ENCODE assay signal across 23 cellular contexts in genomic region chr12:117152793-117153775, GRCh38. TPM values are rescaled to one million over a fixed set of nuclear protein-coding genes. Genes with fewer than 3 reads are reported as not detected.
DNase-seq lines count a peak whose midpoint lies in the region; ATAC-seq, FAIRE-seq and TF ChIP-seq lines count a peak whose summit lies in the region.
"Had no signal": no experiment of that assay in that cellular context is flagged by ENCODE, and none has a peak within 500 bp of the region (broad histone marks: within the 10 kb centered on the region; RNA-seq: fewer than 3 reads in every experiment).

No MANE protein-coding gene starts in this region.

- H3K9me3 Mint-ChIP-seq in stimulated activated naive B cell treated with anti-CD40 and anti-IgM and Interleukin-4, amounts not matched to agents 10 μg/mL and 1 μg/mL and 100 μg/mL, for 72 hours = no peaks in the 10 kb centered on the region
- H3K9me3 Mint-ChIP-seq: CD8-positive, alpha-beta T cell; stimulated activated naive CD8-positive, alpha-beta T cell treated with anti-CD3 and anti-CD28 coated beads, Interleukin-15, Interleukin-2, amounts not matched to agents 100 ng/mL and 50 ng/mL, for 24 hours had no signal

- POLR2A ChIA-PET in GM12878 (lab: Charles Lee) = no interaction called here

- H3K27me3 Mint-ChIP-seq in stimulated activated naive B cell treated with anti-CD40 and anti-IgM and Interleukin-4, amounts not matched to agents 10 μg/mL and 1 μg/mL and 100 μg/mL, for 72 hours = no peaks in the 10 kb centered on the region
- H3K27me3 Mint-ChIP-seq: stimulated activated naive CD8-positive, alpha-beta T cell treated with anti-CD3 and anti-CD28 coated beads, Interleukin-15, Interleukin-2, amounts not matched to agents 100 ng/mL and 50 ng/mL, for 24 hours had no signal

- no peak overlapping the region for H2AFZ ChIP-seq in GM12878 (ENCODE audit: control insufficient read depth, low read depth, low read length)

- H3K4me1 ChIP-seq in right cardiac atrium (ENCODE audit: control insufficient read depth, insufficient read depth, low read length) (no peaks in the 10 kb centered on the region), GM12878 (ENCODE audit: control insufficient read depth, insufficient read depth, low read length) (no peaks in the 10 kb centered on the region; the same call in 1 of the 2 replicates), thyroid gland (no peaks in the 10 kb centered on the region)
- H3K4me1 ChIP-seq: ascending aorta, SJSA1 had no signal

- RAD21 ChIA-PET in GM12878 (lab: Charles Lee; ENCODE audit: unreplicated experiment) = no interaction called here

- CTCF ChIA-PET in GM12878 (lab: Yijun Ruan, JAX) = interaction anchor here (0.9 kb wide), 1 partner anchor 12 kb away, joined by 3 read pairs; no protein-coding TSS in a partner anchor

- peak overlapping the region; percentile 5 for H3K27ac Mint-ChIP-seq in stimulated activated naive B cell treated with anti-CD40 and anti-IgM and Interleukin-4, amounts not matched to agents 10 μg/mL and 1 μg/mL and 100 μg/mL, for 72 hours
- H3K27ac Mint-ChIP-seq: CD8-positive, alpha-beta T cell; stimulated activated naive CD8-positive, alpha-beta T cell treated with anti-CD3 and anti-CD28 coated beads, Interleukin-15, Interleukin-2, amounts not matched to agents 100 ng/mL and 50 ng/mL, for 24 hours had no signal

- no peaks in the 10 kb centered on the region for H4K20me1 ChIP-seq in GM12878 (ENCODE audit: control insufficient read depth, insufficient read depth)

- peaks cover 9 to 20% of the 10 kb centered on the region in 2 donors for H3K4me1 Mint-ChIP-seq in stimulated activated naive B cell treated with anti-CD40 and anti-IgM and Interleukin-4, amounts not matched to agents 10 μg/mL and 1 μg/mL and 100 μg/mL, for 72 hours

- H3K27ac ChIP-seq in right cardiac atrium (ENCODE audit: low read length) (no peak overlapping the region), GM12878 (ENCODE audit: control insufficient read depth, insufficient read depth) (no peak overlapping the region), thyroid gland (no peak overlapping the region)
- H3K27ac ChIP-seq: ascending aorta, neutrophil, SJSA1, tibial nerve had no signal

- H3K4me3 ChIP-seq in right cardiac atrium (ENCODE audit: low read length) (no peak overlapping the region), GM12878 (no peak overlapping the region), thyroid gland (replicated peaks in 1 of 3) (no peak overlapping the region)
- H3K4me3 ChIP-seq: ascending aorta, mucosa of descending colon, SJSA1, tibial nerve had no signal

- no peaks in the 10 kb centered on the region for H3K79me2 ChIP-seq in GM12878 (ENCODE audit: control insufficient read depth, insufficient read depth, low read length)

- TF ChIP-seq RAD21 in GM12878 (IDR thresholded peaks at IDR 0.05; ENCODE audit: insufficient read depth, low read depth, low read length) = no peak

- H3K27me3 ChIP-seq in right cardiac atrium (ENCODE audit: control insufficient read depth, insufficient read depth) = no peaks in the 10 kb centered on the region
- no peaks in the 10 kb centered on the region for H3K27me3 ChIP-seq in GM12878 (replicated peaks in 1 of 2; ENCODE audit: control insufficient read depth in 2 of 2, insufficient read depth in 2 of 2, low read length in 1 of 2)
- no peaks in the 10 kb centered on the region for H3K27me3 ChIP-seq in thyroid gland
- H3K27me3 ChIP-seq: ascending aorta, neutrophil, SJSA1, tibial nerve had no signal

- H3K36me3 ChIP-seq in GM12878 (ENCODE audit: control insufficient read depth in 2 of 2, insufficient read depth in 2 of 2, low read length in 1 of 2) (peaks cover 10 to 34% of the 10 kb centered on the region in 2 experiments), thyroid gland (peaks cover 40 to 45% of the 10 kb centered on the region in 2 donors)

- H3K36me3 Mint-ChIP-seq in stimulated activated naive B cell treated with anti-CD40 and anti-IgM and Interleukin-4, amounts not matched to agents 10 μg/mL and 1 μg/mL and 100 μg/mL, for 72 hours = peaks cover 58 to 63% of the 10 kb centered on the region in 2 donors

- H3K4me3 Mint-ChIP-seq in stimulated activated naive B cell treated with anti-CD40 and anti-IgM and Interleukin-4, amounts not matched to agents 10 μg/mL and 1 μg/mL and 100 μg/mL, for 72 hours = no peak overlapping the region
- H3K4me3 Mint-ChIP-seq: CD8-positive, alpha-beta T cell; stimulated activated naive CD8-positive, alpha-beta T cell treated with anti-CD3 and anti-CD28 coated beads, Interleukin-15, Interleukin-2, amounts not matched to agents 100 ng/mL and 50 ng/mL, for 24 hours had no signal

- no peak overlapping the region for H3K9ac ChIP-seq in GM12878 (ENCODE audit: control insufficient read depth, insufficient read depth, low read length)

- SMC1A ChIA-PET in GM12878 (lab: Charles Lee; ENCODE audit: uncharacterized antibody, unreplicated experiment) = interaction anchor here (1.1 kb wide), 1 partner anchor 32 kb away, joined by 3 read pairs; no protein-coding TSS in a partner anchor

- H3K4me2 ChIP-seq in GM12878 (ENCODE audit: control insufficient read depth, insufficient read depth) = no peak overlapping the region

- ATAC-seq in left ventricle myocardium superior (peak; percentile 35), right cardiac atrium (no peak), GM19025 (IDR thresholded peaks at IDR 0.05; ENCODE audit: low read depth, unreplicated experiment) (peak; percentile 60), GM12878 (no peak)
- no peak for ATAC-seq in stimulated activated naive B cell treated with anti-CD40 and anti-IgM and Interleukin-4, amounts not matched to agents 10 μg/mL and 1 μg/mL and 100 μg/mL, for 72 hours (replicated peaks)
- ATAC-seq: CD8-positive, alpha-beta T cell; mucosa of descending colon had no signal

- TF ChIP-seq EP300 in GM12878 (IDR thresholded peaks at IDR 0.05; ENCODE audit: borderline replicate concordance in 1 of 2, control insufficient read depth in 1 of 2, low read depth in 2 of 2, low read length in 2 of 2) = no peak

- TF ChIP-seq POLR2A in GM12878 (IDR thresholded peaks at IDR 0.05; ENCODE audit: low read depth, low read length) (peak; percentile 20; the same call in 1 of the 2 replicates), thyroid gland (IDR thresholded peaks at IDR 0.05) (no peak)

- DNase-seq in left ventricle myocardium superior (no peak), right cardiac atrium (no peak), GM12878 (ENCODE audit: low read depth, low spot score) (no peak), cortex of kidney (lab: John Stamatoyannopoulos, UW) (no peak), NCI-H82 treated with DMSO at 0.1 percent for 48 hours (lab: John Stamatoyannopoulos, UW; ENCODE audit: unreplicated experiment) (no peak), thyroid gland (no peak)
- no peak for DNase-seq in stimulated activated naive B cell treated with anti-CD40 and anti-IgM and Interleukin-4, amounts not matched to agents 10 μg/mL and 1 μg/mL and 100 μg/mL, for 72 hours
- DNase-seq: activated CD4-positive, alpha-beta T cell treated with anti-CD3 and anti-CD28 coated beads, Interleukin-2, amount 50 U/mL, for 1 hour; activated naive CD4-positive, alpha-beta T cell treated with Interleukin-2 at 50 U/mL for 16 hours; CD8-positive, alpha-beta T cell; GOT3; mucosa of descending colon; NCI-H1105; NCI-H2081; stimulated activated CD4-positive, alpha-beta T cell treated with anti-CD3 and anti-CD28 coated beads, Interleukin-2, amount 100 ng/mL, for 48 hours had no signal

- WGBS in right cardiac atrium = 80% methylated on average over 27 of the region's 27 CpGs
- 57% methylated on average over 27 of the region's 27 CpGs for WGBS in GM12878 (ENCODE audit: insufficient coverage, insufficient replicate concordance, low lambda C conversion rate, missing lambda C conversion rate)
- 87 to 90% methylated on average over 27 of the region's 27 CpGs for WGBS in thyroid gland, 2 donors

- no TSS peak for BruUV-seq in GM12878 (replicated peaks; lab: Mats Ljungman, UMichigan)

- no peak for TF ChIP-seq CTCF in GM12878 (IDR thresholded peaks at IDR 0.05 in 2 of 3, conservative IDR thresholded peaks at IDR 0.05 in 1 of 3; ENCODE audit: control insufficient read depth in 2 of 3, extremely low read depth in 1 of 3, insufficient read depth in 1 of 3, low read depth in 3 of 3, low read length in 3 of 3)
- TF ChIP-seq CTCF in thyroid gland (IDR thresholded peaks at IDR 0.05) = no peak

- H3K9me3 ChIP-seq in right cardiac atrium (ENCODE audit: control insufficient read depth, low read length) (no peaks in the 10 kb centered on the region), GM12878 (replicated peaks; ENCODE audit: control insufficient read depth, insufficient read depth, low read length) (no peaks in the 10 kb centered on the region), thyroid gland (no peaks in the 10 kb centered on the region)
- H3K9me3 ChIP-seq: ascending aorta, mucosa of descending colon, neutrophil, SJSA1, tibial nerve had no signal

- FAIRE-seq in GM12878 (lab: Jason Lieb, UNC) = no peak
- FAIRE-seq: RCC 7860 had no signal

- in situ Hi-C loops in GM12878 (cut with MboI) = no loop called here

- intact Hi-C loops in left ventricle myocardium superior (cut with micrococcal nuclease) = loop anchor here (10.0 kb wide), 1 partner anchor 128 kb away; no protein-coding TSS in a partner anchor
- intact Hi-C loops in right cardiac atrium (cut with DNase I) = loop anchor here in 3 of 4 donors (10.0 kb wide), 1 partner anchor 128 kb away; no protein-coding TSS in a partner anchor
- intact Hi-C loops in GM12878 (cut with micrococcal nuclease; ENCODE audit: unreplicated experiment) = no loop called here
- intact Hi-C loops in thyroid gland (cut with DNase I) = no loop called here

RNA-seq across cellular contexts. Expression of gene FBXO21, which starts 37.2 kb away (rescaled TPM):
- 33.5 TPM for total RNA-seq in left ventricle myocardium superior
- total RNA-seq in right cardiac atrium = 10 to 100 TPM; 38.7 to 42.2 (median 39.3) TPM
- 13.3 TPM for polyA plus RNA-seq in right cardiac atrium
- total RNA-seq in GM12878 (2013; cell fraction: nucleolus; rRNA removed) = 52.2 and 59.4 TPM in 2 replicates
- total RNA-seq in GM12878 (2014; rRNA removed) = 20.1 and 32.6 TPM in 2 replicates
- 11.9 and 12.7 TPM in 2 replicates for total RNA-seq in GM12878 (2014; rRNA removed; fragmentation: Illumina TruSeq; extraction: Trizol)
- total RNA-seq in GM12878 (2021) = 21.8 and 25.1 TPM in 2 replicates
- polyA plus RNA-seq in GM12878 (2011; ENCODE audit: low read depth) = 6.0 TPM
- 15.7 and 16.0 TPM in 2 replicates for polyA plus RNA-seq in GM12878 (2011; rRNA removed)
- polyA plus RNA-seq in GM12878 (2011; cell fraction: cytosol; rRNA removed) = 42.9 and 46.3 TPM in 2 replicates
- 26.8 and 45.0 TPM in 2 replicates for polyA plus RNA-seq in GM12878 (2011; cell fraction: nucleus; rRNA removed)
- 10.2 and 11.6 TPM in 2 replicates for polyA plus RNA-seq in GM12878 (2012)
- 11.5 and 15.4 TPM in 2 replicates for polyA plus RNA-seq in GM12878 (2014; fragmentation: Illumina TruSeq; extraction: Trizol)
- polyA plus RNA-seq in GM12878 (2014; fragmentation: Nextera tagmentation; extraction: Ambion mirVana) = 1 to 10 TPM; 5.5 to 9.4 TPM
- 26.4 TPM in 2 replicates for polyA plus RNA-seq in GM12878 (2014; rRNA removed)
- polyA plus RNA-seq in GM12878 (2016; fragmentation: Nextera tagmentation; extraction: Ambion mirVana) = 10 to 100 TPM; 24.0 to 25.6 TPM
- 23.8 and 30.2 TPM in 2 replicates for polyA minus RNA-seq in GM12878 (2011; rRNA and poly(A)+ RNA removed)
- polyA minus RNA-seq in GM12878 (2011; cell fraction: cytosol; rRNA and poly(A)+ RNA removed) = 15.1 and 17.0 TPM in 2 replicates
- 14.1 and 27.7 TPM in 2 replicates for polyA minus RNA-seq in GM12878 (2011; cell fraction: nucleus; rRNA and poly(A)+ RNA removed)
- total RNA-seq in thyroid gland = 100 to 1,000 TPM in 3 of 4 donors, 10 to 100 TPM in 1; 90.6 to 298 (median 196) TPM

RNA-seq across cellular contexts. Expression of gene TESC, which starts 53.9 kb away (rescaled TPM):
- 115 TPM for total RNA-seq in left ventricle myocardium superior
- 10 to 100 TPM; 23.1 to 98.5 (median 57.6) TPM for total RNA-seq in right cardiac atrium
- polyA plus RNA-seq in right cardiac atrium = 71.7 TPM
- total RNA-seq in GM12878 (2013; cell fraction: nucleolus; rRNA removed) = 9.6 and 12.7 TPM in 2 replicates
- total RNA-seq in GM12878 (2014; rRNA removed) = 14.9 and 18.7 TPM in 2 replicates
- 6.2 and 7.6 TPM in 2 replicates for total RNA-seq in GM12878 (2014; rRNA removed; fragmentation: Illumina TruSeq; extraction: Trizol)
- 14.1 and 16.5 TPM in 2 replicates for total RNA-seq in GM12878 (2021)
- 5.5 TPM for polyA plus RNA-seq in GM12878 (2011; ENCODE audit: low read depth)
- polyA plus RNA-seq in GM12878 (2011; rRNA removed) = 27.2 and 52.1 TPM in 2 replicates
- 60.9 and 85.9 TPM in 2 replicates for polyA plus RNA-seq in GM12878 (2011; cell fraction: cytosol; rRNA removed)
- 39.2 and 42.9 TPM in 2 replicates for polyA plus RNA-seq in GM12878 (2011; cell fraction: nucleus; rRNA removed)
- 18.3 and 28.3 TPM in 2 replicates for polyA plus RNA-seq in GM12878 (2012)
- polyA plus RNA-seq in GM12878 (2014; fragmentation: Illumina TruSeq; extraction: Trizol) = 3.0 and 8.1 TPM in 2 replicates
- 1 to 10 TPM in 1 of 2 experiments, under 1 TPM in 1; 0.47 to 4.1 TPM for polyA plus RNA-seq in GM12878 (2014; fragmentation: Nextera tagmentation; extraction: Ambion mirVana)
- polyA plus RNA-seq in GM12878 (2014; rRNA removed) = 15.8 and 22.8 TPM in 2 replicates
- 10 to 100 TPM; 16.6 to 17.8 TPM for polyA plus RNA-seq in GM12878 (2016; fragmentation: Nextera tagmentation; extraction: Ambion mirVana)
- polyA minus RNA-seq in GM12878 (2011; rRNA and poly(A)+ RNA removed) = 17.5 and 26.5 TPM in 2 replicates
- polyA minus RNA-seq in GM12878 (2011; cell fraction: cytosol; rRNA and poly(A)+ RNA removed) = 8.8 and 10.3 TPM in 2 replicates
- 13.5 and 19.1 TPM in 2 replicates for polyA minus RNA-seq in GM12878 (2011; cell fraction: nucleus; rRNA and poly(A)+ RNA removed)
- total RNA-seq in thyroid gland = 10 to 100 TPM; 21.5 to 34.1 (median 26.6) TPM
- total RNA-seq: fibroblast of villous mesenchyme, SJSA1 had no signal

Comparison
In these comparisons a context has a peak if more than half of its experiments do, and no peak if none do; other contexts are left out.
1. ATAC-seq: peak in left ventricle myocardium superior (single experiment) and GM19025 (single experiment); none in right cardiac atrium (0 of 2), GM12878 (single experiment) and stimulated activated naive B cell treated with anti-CD40 and anti-IgM and Interleukin-4, amounts not matched to agents 10 μg/mL and 1 μg/mL and 100 μg/mL, for 72 hours (0 of 2).
2. intact Hi-C loops: an anchor here in left ventricle myocardium superior (10.0 kb wide) and right cardiac atrium (10.0 kb wide); none called in GM12878 and thyroid gland.